Comparison of ENCODE assay signal across 11 cellular contexts in genomic region chr16:86029131-86029741, GRCh38.
DNase-seq lines count a peak whose midpoint lies in the region; ATAC-seq and TF ChIP-seq lines count a peak whose summit lies in the region.
"Had no signal": no experiment of that assay in that cellular context is flagged by ENCODE, and none has a peak within 500 bp of the region (broad histone marks: within the 10 kb centered on the region; RNA-seq: fewer than 3 reads in every experiment).

No MANE protein-coding gene starts in this region.

- H3K4me3 Mint-ChIP-seq in natural killer cell, result no peak overlapping the region
- H3K4me3 Mint-ChIP-seq: activated CD4-positive, alpha-beta T cell treated with anti-CD3 and anti-CD28 coated beads, Interleukin-2, amount 10 ng/mL, durations not matched to agents 7 days and 5 days had no signal

- DNase-seq in MV-4-11 (lab: John Stamatoyannopoulos, UW), result peak; percentile 51
- DNase-seq in dermis blood vessel endothelial cell, result peak; percentile 9
- peak; percentile 62 for DNase-seq in islet precursor cell
- peak; percentile 60 to 67 for DNase-seq in suprapubic skin (ENCODE audit: low spot score in 2 of 2)
- no peak for DNase-seq in natural killer cell
- DNase-seq in HT-29 (ENCODE audit: low spot score), result no peak
- DNase-seq: activated CD4-positive, alpha-beta T cell treated with anti-CD3 and anti-CD28 coated beads, Interleukin-2, amount 10 ng/mL, durations not matched to agents 7 days and 5 days; amniotic stem cell; NCI-H1417 treated with DMSO at 0.1 percent for 48 hours had no signal

- peaks cover 8% of the 10 kb centered on the region for H3K9me3 ChIP-seq in suprapubic skin

- H3K27me3 ChIP-seq in suprapubic skin, result peaks cover 35% of the 10 kb centered on the region

- no peak for TF ChIP-seq CTCF in suprapubic skin (IDR thresholded peaks at IDR 0.05)
- no peak for TF ChIP-seq CTCF in natural killer cell (IDR thresholded peaks at IDR 0.05)

- intact Hi-C loops in natural killer cell (cut with micrococcal nuclease), result no loop called here

- H3K27ac Mint-ChIP-seq in natural killer cell, result no peak overlapping the region
- H3K27ac Mint-ChIP-seq: activated CD4-positive, alpha-beta T cell treated with anti-CD3 and anti-CD28 coated beads, Interleukin-2, amount 10 ng/mL, durations not matched to agents 7 days and 5 days had no signal

- ATAC-seq in HG02840 (IDR thresholded peaks at IDR 0.05; ENCODE audit: low FRiP score, unreplicated experiment) (no peak), natural killer cell (no peak), HG02642 (IDR thresholded peaks at IDR 0.05; ENCODE audit: poor library complexity, unreplicated experiment) (no peak)

- H3K27me3 Mint-ChIP-seq in natural killer cell (ENCODE audit: low read depth in 2 of 2), result peaks cover 14 to 26% of the 10 kb centered on the region in 2 donors

- no peaks in the 10 kb centered on the region for H3K36me3 Mint-ChIP-seq in natural killer cell

- no peak overlapping the region for H3K4me3 ChIP-seq in suprapubic skin

- H3K4me1 ChIP-seq in suprapubic skin, result peaks cover 24% of the 10 kb centered on the region

- no peak overlapping the region for H3K27ac ChIP-seq in suprapubic skin

- H3K4me1 Mint-ChIP-seq in natural killer cell, result no peaks in the 10 kb centered on the region
- H3K4me1 Mint-ChIP-seq: activated CD4-positive, alpha-beta T cell treated with anti-CD3 and anti-CD28 coated beads, Interleukin-2, amount 10 ng/mL, durations not matched to agents 7 days and 5 days had no signal

- TF ChIP-seq POLR2A in suprapubic skin (IDR thresholded peaks at IDR 0.05), result no peak

- peaks cover 5% of the 10 kb centered on the region in 2 donors for H3K9me3 Mint-ChIP-seq in natural killer cell

- TF ChIP-seq EP300 in suprapubic skin (IDR thresholded peaks at IDR 0.05), result no peak

- WGBS in suprapubic skin, result 12% methylated on average over 7 of the region's 20 CpGs

- no peaks in the 10 kb centered on the region for H3K36me3 ChIP-seq in suprapubic skin

Comparison
In these comparisons a context has a peak if more than half of its experiments do, and no peak if none do; other contexts are left out.
1. DNase-seq: peak in MV-4-11 (single experiment), dermis blood vessel endothelial cell (single experiment), islet precursor cell (single experiment) and suprapubic skin (2 of 2); none in natural killer cell (single experiment) and HT-29 (single experiment).